8 cellular contexts compared by ENCODE assay signal in the genomic region with DNA sequence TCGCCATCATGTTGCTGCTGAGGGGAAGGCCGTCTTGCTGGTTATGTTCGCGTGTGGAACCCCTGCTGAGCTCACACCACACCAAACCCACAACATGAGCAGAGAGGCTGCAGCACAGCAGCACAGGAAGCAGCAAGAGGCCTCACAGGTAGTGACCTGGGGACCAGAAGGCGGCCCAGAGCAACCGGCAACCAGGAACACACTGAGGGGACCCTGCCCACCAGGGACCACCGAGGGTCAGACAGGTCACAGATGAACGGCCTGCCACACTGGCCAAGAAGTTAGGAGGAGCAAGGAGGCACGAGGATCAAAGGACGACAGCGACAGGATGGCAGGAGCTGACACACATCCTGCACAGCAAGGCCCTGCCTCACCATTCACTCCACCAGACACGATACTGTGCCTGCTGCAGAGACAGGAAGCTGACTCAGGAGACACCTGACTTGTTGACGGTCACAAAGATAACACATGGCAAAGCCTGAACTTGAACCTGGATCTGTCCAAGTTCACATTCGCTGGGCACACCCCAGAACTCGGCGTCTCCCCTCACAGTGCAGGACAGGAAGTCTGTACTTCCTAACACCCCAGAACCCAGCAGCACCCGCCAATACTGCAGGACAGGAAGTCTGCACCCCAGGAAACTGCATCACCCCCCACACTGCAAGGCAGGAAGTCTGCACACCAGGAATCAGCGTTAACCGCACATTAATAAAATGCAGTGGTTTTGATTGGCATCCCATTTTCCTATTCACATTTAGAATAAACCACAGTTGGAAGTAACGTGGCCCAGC.
DNase-seq lines count a peak whose midpoint lies in the region; ATAC-seq and TF ChIP-seq lines count a peak whose summit lies in the region.

No MANE protein-coding gene starts in this region.

- TF ChIP-seq POLR2A in Peyer's patch (IDR thresholded peaks at IDR 0.05): no peak

- peaks cover 0 to 31% (median 0%) of the 10 kb centered on the region in 3 donors for H3K36me3 ChIP-seq in Peyer's patch

- H3K9me3 ChIP-seq in Peyer's patch: no peaks in the 10 kb centered on the region

- H3K27me3 ChIP-seq in Peyer's patch: no peaks in the 10 kb centered on the region

- H3K27ac ChIP-seq in Peyer's patch: peak overlapping the region; percentile 69 to 73 (median 70)

- H3K4me1 Mint-ChIP-seq in activated T-helper 2 cell treated with anti-CD3 and anti-CD28 coated beads, Interferon-gamma antibody, Interleukin-2, Interleukin-4, amounts not matched to agents 10 μg/mL and 5 μg/mL and 100 μg/mL, durations not matched to agents 14 hours and 24 hours and 36 hours (ENCODE audit: low read depth): peaks cover 63% of the 10 kb centered on the region

- DNase-seq in Peyer's patch (peak; percentile 69 to 87 (median 69)), cardiac septum (ENCODE audit: low spot score) (peak; percentile 86), cerebellar nuclear complex (lab: John Stamatoyannopoulos, UW) (no peak), GOT3 (lab: John Stamatoyannopoulos, UW) (no peak)
- peak; percentile 78 for DNase-seq in activated T-helper 2 cell treated with anti-CD3 and anti-CD28 coated beads, Interferon-gamma antibody, Interleukin-2, Interleukin-4, amounts not matched to agents 10 μg/mL and 5 μg/mL and 100 μg/mL, durations not matched to agents 14 hours and 24 hours and 36 hours (ENCODE audit: low spot score)
- DNase-seq in stimulated activated CD4-positive, alpha-beta T cell treated with anti-CD3 and anti-CD28 coated beads, Interleukin-4, amount 100 ng/mL, for 48 hours (ENCODE audit: low read depth in 2 of 2): peak; percentile 58 to 71

- no peak for TF ChIP-seq CTCF in Peyer's patch (IDR thresholded peaks at IDR 0.05)

- intact Hi-C loops in activated T-helper 2 cell treated with anti-CD3 and anti-CD28 coated beads, Interferon-gamma antibody, Interleukin-2, Interleukin-4, amounts not matched to agents 10 μg/mL and 5 μg/mL and 100 μg/mL, durations not matched to agents 14 hours and 24 hours and 36 hours (cut with micrococcal nuclease): loop anchor here (2.0 to 10.0 kb wide), 3 partner anchors 61 to 193 kb away; a partner anchor contains a TSS
- intact Hi-C loops in cardiac septum (cut with DNase I): no loop called here

- H3K4me3 ChIP-seq in Peyer's patch: no peak overlapping the region

- H3K36me3 Mint-ChIP-seq in activated T-helper 2 cell treated with anti-CD3 and anti-CD28 coated beads, Interferon-gamma antibody, Interleukin-2, Interleukin-4, amounts not matched to agents 10 μg/mL and 5 μg/mL and 100 μg/mL, durations not matched to agents 14 hours and 24 hours and 36 hours (ENCODE audit: low read depth): peaks cover 25% of the 10 kb centered on the region

- H3K4me1 ChIP-seq in Peyer's patch: peaks cover 7 to 91% (median 52%) of the 10 kb centered on the region in 4 donors

- H3K27ac Mint-ChIP-seq in activated T-helper 2 cell treated with anti-CD3 and anti-CD28 coated beads, Interferon-gamma antibody, Interleukin-2, Interleukin-4, amounts not matched to agents 10 μg/mL and 5 μg/mL and 100 μg/mL, durations not matched to agents 14 hours and 24 hours and 36 hours: peak overlapping the region; percentile 90

- H3K27me3 Mint-ChIP-seq in activated T-helper 2 cell treated with anti-CD3 and anti-CD28 coated beads, Interferon-gamma antibody, Interleukin-2, Interleukin-4, amounts not matched to agents 10 μg/mL and 5 μg/mL and 100 μg/mL, durations not matched to agents 14 hours and 24 hours and 36 hours (ENCODE audit: low read depth): no peaks in the 10 kb centered on the region

- ATAC-seq in GM18907 (IDR thresholded peaks at IDR 0.05; ENCODE audit: unreplicated experiment): peak; percentile 46
- ATAC-seq in GM18519 (IDR thresholded peaks at IDR 0.05; ENCODE audit: low FRiP score, unreplicated experiment): no peak

- peak overlapping the region; percentile 49 for H3K4me3 Mint-ChIP-seq in activated T-helper 2 cell treated with anti-CD3 and anti-CD28 coated beads, Interferon-gamma antibody, Interleukin-2, Interleukin-4, amounts not matched to agents 10 μg/mL and 5 μg/mL and 100 μg/mL, durations not matched to agents 14 hours and 24 hours and 36 hours (ENCODE audit: low read depth)

- H3K9me3 Mint-ChIP-seq in activated T-helper 2 cell treated with anti-CD3 and anti-CD28 coated beads, Interferon-gamma antibody, Interleukin-2, Interleukin-4, amounts not matched to agents 10 μg/mL and 5 μg/mL and 100 μg/mL, durations not matched to agents 14 hours and 24 hours and 36 hours: no peaks in the 10 kb centered on the region

Comparison
In these comparisons a context has a peak if more than half of its experiments do, and no peak if none do; other contexts are left out.
1. DNase-seq: peak in Peyer's patch (3 of 3), activated T-helper 2 cell treated with anti-CD3 and anti-CD28 coated beads, Interferon-gamma antibody, Interleukin-2, Interleukin-4, amounts not matched to agents 10 μg/mL and 5 μg/mL and 100 μg/mL, durations not matched to agents 14 hours and 24 hours and 36 hours (single experiment), cardiac septum (single experiment) and stimulated activated CD4-positive, alpha-beta T cell treated with anti-CD3 and anti-CD28 coated beads, Interleukin-4, amount 100 ng/mL, for 48 hours (2 of 2); none in cerebellar nuclear complex (0 of 2) and GOT3 (single experiment).